ENCODE assay signal across 28 cellular contexts in the genomic region with DNA sequence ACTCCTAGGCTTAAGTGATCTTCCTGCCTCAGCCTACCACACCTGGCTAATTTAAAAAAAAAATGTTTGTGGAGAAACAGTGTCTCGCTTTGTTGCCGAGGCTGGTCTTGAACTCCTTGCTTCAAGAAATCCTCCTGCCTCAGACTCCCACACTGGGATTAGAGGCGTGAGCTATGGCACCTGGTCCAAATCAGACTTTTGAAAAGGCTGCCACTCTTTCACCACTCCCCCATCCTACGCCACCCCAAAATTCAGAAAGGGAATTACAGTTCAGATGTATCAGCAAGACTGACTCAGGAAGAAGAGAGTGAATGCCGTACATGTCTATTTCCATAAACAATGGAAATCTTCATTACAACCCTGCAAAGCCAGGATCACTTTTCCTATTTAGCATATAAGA. TPM values are rescaled to one million over a fixed set of nuclear protein-coding genes. Genes with fewer than 3 reads are reported as not detected.
"Had no signal": no experiment of that assay in that cellular context is flagged by ENCODE, and none has a peak within 500 bp of the region (broad histone marks: within the 10 kb centered on the region; RNA-seq: fewer than 3 reads in every experiment).

No MANE protein-coding gene starts in this region.

- FAIRE-seq: islet of Langerhans, kidney, urothelium cell line had no signal

- H3K4me3 ChIP-seq: heart left ventricle, left lung, lower lobe of right lung, ovary, skin epidermis, upper lobe of right lung had no signal

- DNase-seq: heart left ventricle; hypothalamus; immature natural killer cell; kidney; left colon; left lung; lower lobe of right lung; mammary epithelial cell; mesenchymal stem cell; naive thymus-derived CD4-positive, alpha-beta T cell; ovary; right cardiac atrium; stimulated activated CD4-positive, alpha-beta T cell treated with anti-CD3 and anti-CD28 coated beads, Interleukin-12 subunit alpha, Interleukin-12 subunit beta, amount 100 ng/mL, for 4 hours; stimulated activated CD4-positive, alpha-beta T cell treated with anti-CD3 and anti-CD28 coated beads, Interleukin-15, amount 100 ng/mL, for 24 hours; stimulated activated CD4-positive, alpha-beta T cell treated with anti-CD3 and anti-CD28 coated beads, Interleukin-4, amount 100 ng/mL, for 24 hours; stimulated activated naive CD4-positive, alpha-beta T cell treated with Interleukin-2 at 50 U/mL for 16 hours; stimulated activated naive CD8-positive, alpha-beta T cell treated with anti-CD3 and anti-CD28 coated beads, Interleukin-15, amount 100 ng/mL, for 72 hours; substantia nigra; trophoblast cell; upper lobe of right lung had no signal

- H3K9me3 ChIP-seq: heart left ventricle, left lung, lower lobe of right lung, ovary, upper lobe of right lung had no signal

- H3K36me3 ChIP-seq: heart left ventricle, left lung, lower lobe of right lung, ovary, upper lobe of right lung had no signal

- ATAC-seq: heart left ventricle; left colon; left lung; lower lobe of right lung; naive thymus-derived CD4-positive, alpha-beta T cell; natural killer cell treated with Interleukin-12 subunit alpha and Interleukin-12 subunit beta and Interleukin-15 and Interleukin-18, amount 100 ng/mL, for 72 hours; right cardiac atrium; sciatic nerve; stimulated activated effector memory CD8-positive, alpha-beta T cell treated with anti-CD3 and anti-CD28 coated beads, Interleukin-12 subunit alpha, Interleukin-12 subunit beta, amount 100 ng/mL, for 72 hours; stimulated activated naive CD8-positive, alpha-beta T cell treated with anti-CD3 and anti-CD28 coated beads, Interleukin-15, amount 100 ng/mL, for 72 hours; upper lobe of right lung had no signal

- H3K4me3 Mint-ChIP-seq: immature natural killer cell; natural killer cell treated with Interleukin-12 subunit alpha and Interleukin-12 subunit beta and Interleukin-15 and Interleukin-18, amount 100 ng/mL, for 72 hours; neural crest cell; stimulated activated effector memory CD8-positive, alpha-beta T cell treated with anti-CD3 and anti-CD28 coated beads, Interleukin-12 subunit alpha, Interleukin-12 subunit beta, amount 100 ng/mL, for 72 hours; stimulated activated naive CD8-positive, alpha-beta T cell treated with anti-CD3 and anti-CD28 coated beads, Interleukin-15, amount 100 ng/mL, for 72 hours had no signal

- H3K27ac ChIP-seq: heart left ventricle, left lung, lower lobe of right lung, ovary, skin epidermis, upper lobe of right lung had no signal

- H3K27me3 ChIP-seq: ovary had no signal

- H3K9me3 Mint-ChIP-seq: neural crest cell; stimulated activated effector memory CD8-positive, alpha-beta T cell treated with anti-CD3 and anti-CD28 coated beads, Interleukin-12 subunit alpha, Interleukin-12 subunit beta, amount 100 ng/mL, for 72 hours had no signal

- H3K36me3 Mint-ChIP-seq: stimulated activated effector memory CD8-positive, alpha-beta T cell treated with anti-CD3 and anti-CD28 coated beads, Interleukin-12 subunit alpha, Interleukin-12 subunit beta, amount 100 ng/mL, for 72 hours had no signal

- H3K4me1 ChIP-seq: left lung, upper lobe of right lung had no signal

- H3K27ac Mint-ChIP-seq: immature natural killer cell; naive thymus-derived CD4-positive, alpha-beta T cell; natural killer cell treated with Interleukin-12 subunit alpha and Interleukin-12 subunit beta and Interleukin-15 and Interleukin-18, amount 100 ng/mL, for 72 hours; progenitor cell of endocrine pancreas; stimulated activated effector memory CD8-positive, alpha-beta T cell treated with anti-CD3 and anti-CD28 coated beads, Interleukin-12 subunit alpha, Interleukin-12 subunit beta, amount 100 ng/mL, for 72 hours; stimulated activated naive CD8-positive, alpha-beta T cell treated with anti-CD3 and anti-CD28 coated beads, Interleukin-15, amount 100 ng/mL, for 72 hours had no signal

RNA-seq across cellular contexts. Expression of a gene that starts 2.9 kb away (rescaled TPM):
- total RNA-seq: left colon, left lung, lower lobe of right lung, right cardiac atrium, upper lobe of right lung had no signal
- polyA plus RNA-seq: immature natural killer cell; naive thymus-derived CD4-positive, alpha-beta T cell had no signal
